Comparison of ENCODE assay signal across 8 cellular contexts in genomic region chr1:41366428-41367101, GRCh38. TPM values are rescaled to one million over a fixed set of nuclear protein-coding genes. Genes with fewer than 3 reads are reported as not detected.
DNase-seq lines count a peak whose midpoint lies in the region; ATAC-seq and TF ChIP-seq lines count a peak whose summit lies in the region.

No MANE protein-coding gene starts in this region.

- peaks cover 19% of the 10 kb centered on the region for H3K4me1 Mint-ChIP-seq in CD8-positive, alpha-beta T cell (ENCODE audit: low read depth)

- H3K27ac Mint-ChIP-seq in CD8-positive, alpha-beta T cell = no peak overlapping the region

- no peaks in the 10 kb centered on the region for H3K9me3 ChIP-seq in CD8-positive, alpha-beta T cell (ENCODE audit: low read length)
- no peaks in the 10 kb centered on the region for H3K9me3 ChIP-seq in right atrium auricular region

- no peak overlapping the region for H3K27ac ChIP-seq in CD8-positive, alpha-beta T cell (ENCODE audit: low read depth, low read length)
- H3K27ac ChIP-seq in right atrium auricular region = peak overlapping the region; percentile 79 to 86

- no peaks in the 10 kb centered on the region for H3K36me3 ChIP-seq in CD8-positive, alpha-beta T cell (ENCODE audit: insufficient read depth, low read length)
- H3K36me3 ChIP-seq in right atrium auricular region = no peaks in the 10 kb centered on the region

- no peaks in the 10 kb centered on the region for H3K9me3 Mint-ChIP-seq in CD8-positive, alpha-beta T cell

- peaks cover 13% of the 10 kb centered on the region for H3K27me3 ChIP-seq in CD8-positive, alpha-beta T cell (ENCODE audit: insufficient read depth, low read length)
- no peaks in the 10 kb centered on the region for H3K27me3 ChIP-seq in right atrium auricular region

- CTCF ChIA-PET in CD8-positive, alpha-beta T cell (lab: Charles Lee) = interaction anchor here (1.2 kb wide), 1 partner anchor 13 kb away, joined by 3 read pairs; no protein-coding TSS in a partner anchor

- POLR2A ChIA-PET in CD8-positive, alpha-beta T cell (lab: Charles Lee) = no interaction called here

- DNase-seq in CD8-positive, alpha-beta T cell = peak in 5 of 7 experiments; percentile 27 to 68 (median 58)
- DNase-seq in NCI-H128 (lab: John Stamatoyannopoulos, UW; ENCODE audit: unreplicated experiment) (peak; percentile 71), right atrium auricular region (ENCODE audit: low spot score) (no peak), SHP77 treated with DMSO at 0.1 percent for 48 hours (lab: John Stamatoyannopoulos, UW) (no peak)
- peak; percentile 20 to 31 for DNase-seq in activated CD4-positive, alpha-beta T cell treated with anti-CD3 and anti-CD28 coated beads, Interleukin-2, amount 50 U/mL, for 48 hours
- peak; percentile 46 for DNase-seq in stimulated activated CD4-positive, alpha-beta T cell treated with anti-CD3 and anti-CD28 coated beads, Interleukin-4, amount 100 ng/mL, for 1 hour

- TF ChIP-seq CTCF in CD8-positive, alpha-beta T cell (IDR thresholded peaks at IDR 0.05) = no peak
- TF ChIP-seq CTCF in right atrium auricular region (IDR thresholded peaks at IDR 0.05) = no peak

- peak; percentile 43 for ATAC-seq in CD8-positive, alpha-beta T cell
- no peak for ATAC-seq in esophagus mucosa
- ATAC-seq in HG03095 (IDR thresholded peaks at IDR 0.05; ENCODE audit: unreplicated experiment) = no peak

- peaks cover 51% of the 10 kb centered on the region for H3K27me3 Mint-ChIP-seq in CD8-positive, alpha-beta T cell (ENCODE audit: low read depth)

- H3K36me3 Mint-ChIP-seq in CD8-positive, alpha-beta T cell = no peaks in the 10 kb centered on the region

- H3K4me3 ChIP-seq in CD8-positive, alpha-beta T cell (ENCODE audit: low read depth, low read length) = peak overlapping the region; percentile 45
- H3K4me3 ChIP-seq in right atrium auricular region = peak overlapping the region; percentile 44 to 54

- intact Hi-C loops in CD8-positive, alpha-beta T cell (cut with DNase I, micrococcal nuclease) = loop anchor here (10.0 kb wide), 4 partner anchors 298 to 1448 kb away; partner anchors contain the start of genes CAP1 (in 1 of the 2), ERMAP (in 1 of the 2) and SVBP (in 1 of the 2)

- peaks cover 23% of the 10 kb centered on the region for H3K4me1 ChIP-seq in CD8-positive, alpha-beta T cell (ENCODE audit: insufficient read depth, low read length)
- peaks cover 0 to 51% of the 10 kb centered on the region in 2 donors for H3K4me1 ChIP-seq in right atrium auricular region

- peak overlapping the region; percentile 67 for H3K4me3 Mint-ChIP-seq in CD8-positive, alpha-beta T cell

RNA-seq across cellular contexts. Expression of gene FOXO6, which starts 5.3 kb away (rescaled TPM):
- total RNA-seq in CD8-positive, alpha-beta T cell = 1 to 10 TPM; 1.4 to 1.7 TPM
- 1 to 10 TPM; 1.4 to 1.9 TPM for total RNA-seq in right atrium auricular region
- not detected for total RNA-seq in esophagus mucosa

Comparison
In these comparisons a context has a peak if more than half of its experiments do, and no peak if none do; other contexts are left out.
1. DNase-seq: peak in CD8-positive, alpha-beta T cell (5 of 7), NCI-H128 (single experiment), activated CD4-positive, alpha-beta T cell treated with anti-CD3 and anti-CD28 coated beads, Interleukin-2, amount 50 U/mL, for 48 hours (2 of 2) and stimulated activated CD4-positive, alpha-beta T cell treated with anti-CD3 and anti-CD28 coated beads, Interleukin-4, amount 100 ng/mL, for 1 hour (single experiment); none in right atrium auricular region (single experiment) and SHP77 treated with DMSO at 0.1 percent for 48 hours (single experiment).